ENCODE assay signal across 10 cellular contexts in the genomic region with DNA sequence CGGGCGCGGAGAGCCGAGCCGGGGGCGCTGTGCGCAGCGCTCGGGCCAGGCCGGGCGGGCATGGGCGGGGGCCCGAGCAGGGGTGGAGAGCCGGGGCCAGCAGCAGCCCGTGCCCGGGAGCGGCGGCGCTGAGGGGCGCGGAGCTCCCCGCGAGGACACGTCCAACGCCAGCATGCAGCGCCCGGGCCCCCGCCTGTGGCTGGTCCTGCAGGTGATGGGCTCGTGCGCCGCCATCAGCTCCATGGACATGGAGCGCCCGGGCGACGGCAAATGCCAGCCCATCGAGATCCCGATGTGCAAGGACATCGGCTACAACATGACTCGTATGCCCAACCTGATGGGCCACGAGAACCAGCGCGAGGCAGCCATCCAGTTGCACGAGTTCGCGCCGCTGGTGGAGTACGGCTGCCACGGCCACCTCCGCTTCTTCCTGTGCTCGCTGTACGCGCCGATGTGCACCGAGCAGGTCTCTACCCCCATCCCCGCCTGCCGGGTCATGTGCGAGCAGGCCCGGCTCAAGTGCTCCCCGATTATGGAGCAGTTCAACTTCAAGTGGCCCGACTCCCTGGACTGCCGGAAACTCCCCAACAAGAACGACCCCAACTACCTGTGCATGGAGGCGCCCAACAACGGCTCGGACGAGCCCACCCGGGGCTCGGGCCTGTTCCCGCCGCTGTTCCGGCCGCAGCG. TPM values are rescaled to one million over a fixed set of nuclear protein-coding genes. Genes with fewer than 3 reads are reported as not detected.
DNase-seq lines count a peak whose midpoint lies in the region; ATAC-seq and TF ChIP-seq lines count a peak whose summit lies in the region.
"Had no signal": no experiment of that assay in that cellular context is flagged by ENCODE, and none has a peak within 500 bp of the region (broad histone marks: within the 10 kb centered on the region; RNA-seq: fewer than 3 reads in every experiment).

No MANE protein-coding gene starts in this region.

- no peak overlapping the region for H3K4ac ChIP-seq in trophoblast cell (ENCODE audit: low read depth, low read length)

- H3K79me2 ChIP-seq in trophoblast cell (ENCODE audit: control insufficient read depth, insufficient read depth, low read length, poor library complexity) (no peaks in the 10 kb centered on the region), PC-3 (ENCODE audit: low read length) (no peaks in the 10 kb centered on the region)

- H3K4me3 ChIP-seq in BLaER1 treated with 17β-estradiol and CSF1 and Interleukin-3, amounts not matched to agents 10 nM and 100 nM, result peak overlapping the region; percentile 51 to 72 (median 62)
- peak overlapping the region; percentile 54 for H3K4me3 ChIP-seq in HUES48 (ENCODE audit: low read depth, low read length)
- H3K4me3 ChIP-seq in left ventricle myocardium inferior, result peak overlapping the region; percentile 62
- no peak overlapping the region for H3K4me3 ChIP-seq in trophoblast cell (ENCODE audit: low read depth, low read length)
- H3K4me3 ChIP-seq in PC-3 (ENCODE audit: low read length), result no peak overlapping the region

- H3K9me2 ChIP-seq in PC-3 (replicated peaks; ENCODE audit: low read length), result no peaks in the 10 kb centered on the region

- no peaks in the 10 kb centered on the region for H3K79me1 ChIP-seq in trophoblast cell (ENCODE audit: low read length)

- DNase-seq in left ventricle myocardium inferior (no peak), trophoblast cell (no peak), islet precursor cell (no peak), PC-3 (no peak), RWPE1 (ENCODE audit: low spot score) (no peak), SK-N-DZ (ENCODE audit: low spot score) (no peak)
- DNase-seq: naive thymus-derived CD8-positive, alpha-beta T cell had no signal

- H3K14ac ChIP-seq in trophoblast cell (ENCODE audit: low read length), result no peak overlapping the region

- H2BK12ac ChIP-seq in trophoblast cell (ENCODE audit: low read length), result no peak overlapping the region

- no CpG with 5 or more reads among the region's 73 CpGs for WGBS in trophoblast cell (ENCODE audit: extremely low coverage, insufficient coverage, insufficient read length)

- H2BK5ac ChIP-seq in trophoblast cell (ENCODE audit: low read depth, low read length, poor library complexity), result no peak overlapping the region

- no peak overlapping the region for H2AK5ac ChIP-seq in trophoblast cell (ENCODE audit: low read length)

- H4K91ac ChIP-seq in trophoblast cell (ENCODE audit: low read depth, low read length), result no peak overlapping the region

- TF ChIP-seq CTCF in left ventricle myocardium inferior (IDR thresholded peaks at IDR 0.05; ENCODE audit: borderline replicate concordance), result no peak
- TF ChIP-seq CTCF in PC-3 (conservative IDR thresholded peaks at IDR 0.05; ENCODE audit: low read depth, low read length), result no peak
- no peak for TF ChIP-seq CTCF in RWPE1 (conservative IDR thresholded peaks at IDR 0.05; ENCODE audit: low read depth)

- BruUV-seq in PC-3 (replicated peaks; lab: Mats Ljungman, UMichigan), result no TSS peak

- no peaks in the 10 kb centered on the region for H3F3A ChIP-seq in PC-3 (ENCODE audit: low read length, unreplicated experiment)

- peaks cover 100% of the 10 kb centered on the region in 11 experiments for H3K27me3 ChIP-seq in BLaER1 treated with 17β-estradiol and CSF1 and Interleukin-3, amounts not matched to agents 10 nM and 100 nM
- H3K27me3 ChIP-seq in HUES48 (ENCODE audit: control insufficient read depth, insufficient read depth, low read length) (peaks cover 93% of the 10 kb centered on the region), left ventricle myocardium inferior (ENCODE audit: low read depth) (peaks cover 100% of the 10 kb centered on the region), trophoblast cell (ENCODE audit: insufficient read depth, low read length) (peaks cover 76% of the 10 kb centered on the region), PC-3 (ENCODE audit: low read length) (peaks cover 27% of the 10 kb centered on the region; the same call in 1 of the 2 replicates)

- H3K36me3 ChIP-seq in BLaER1 treated with 17β-estradiol and CSF1 and Interleukin-3, amounts not matched to agents 10 nM and 100 nM, result no peaks in the 10 kb centered on the region
- H3K36me3 ChIP-seq in HUES48 (ENCODE audit: control insufficient read depth, insufficient read depth, low read length) (no peaks in the 10 kb centered on the region), left ventricle myocardium inferior (no peaks in the 10 kb centered on the region), trophoblast cell (ENCODE audit: control insufficient read depth in 1 of 2, insufficient read depth in 2 of 2, low read length in 2 of 2) (no peaks in the 10 kb centered on the region), PC-3 (ENCODE audit: low read depth, low read length) (no peaks in the 10 kb centered on the region)

- no peak overlapping the region for H2BK120ac ChIP-seq in trophoblast cell (ENCODE audit: insufficient read depth, low read length, poor library complexity)

- no peak overlapping the region for H3K23ac ChIP-seq in trophoblast cell (ENCODE audit: low read length)

- peak overlapping the region in 1 of 11 experiments; percentile 45; a peak in 1 of 22 replicates for H3K9ac ChIP-seq in BLaER1 treated with 17β-estradiol and CSF1 and Interleukin-3, amounts not matched to agents 10 nM and 100 nM
- H3K9ac ChIP-seq in HUES48 (ENCODE audit: low read depth, low read length) (no peak overlapping the region), trophoblast cell (ENCODE audit: low read length) (no peak overlapping the region), PC-3 (ENCODE audit: low read length) (no peak overlapping the region)

- H4K20me1 ChIP-seq in BLaER1 treated with 17β-estradiol and CSF1 and Interleukin-3, amounts not matched to agents 10 nM and 100 nM, result peaks cover 0 to 91% (median 68%) of the 10 kb centered on the region in 11 experiments; a peak in 19 of 22 replicates
- H4K20me1 ChIP-seq in PC-3 (ENCODE audit: low read length), result no peaks in the 10 kb centered on the region

- H3K9me3 ChIP-seq in BLaER1 treated with 17β-estradiol and CSF1 and Interleukin-3, amounts not matched to agents 10 nM and 100 nM (replicated peaks in 1 of 11), result peaks cover 0 to 8% (median 0%) of the 10 kb centered on the region in 11 experiments; a peak in 4 of 22 replicates
- H3K9me3 ChIP-seq in HUES48 (ENCODE audit: control insufficient read depth, insufficient read depth, low read length), result no peaks in the 10 kb centered on the region
- H3K9me3 ChIP-seq in left ventricle myocardium inferior (replicated peaks), result no peaks in the 10 kb centered on the region
- H3K9me3 ChIP-seq in trophoblast cell (ENCODE audit: insufficient read depth, low read depth, low read length), result peaks cover 12% of the 10 kb centered on the region
- no peaks in the 10 kb centered on the region for H3K9me3 ChIP-seq in PC-3 (ENCODE audit: low read length)

- H4K12ac ChIP-seq in trophoblast cell (ENCODE audit: low read depth, low read length), result no peak overlapping the region

- intact Hi-C loops in left ventricle myocardium inferior (cut with micrococcal nuclease) (no loop called here), PC-3 (cut with micrococcal nuclease) (no loop called here)

- peak overlapping the region; percentile 91 to 99 (median 95) for H3K4me2 ChIP-seq in BLaER1 treated with 17β-estradiol and CSF1 and Interleukin-3, amounts not matched to agents 10 nM and 100 nM
- H3K4me2 ChIP-seq in trophoblast cell (ENCODE audit: low read length), result peak overlapping the region; percentile 95
- H3K4me2 ChIP-seq in PC-3 (ENCODE audit: low read length), result no peak overlapping the region

- CTCF ChIA-PET in PC-3 (lab: Charles Lee) (no interaction called here), RWPE1 (lab: Yijun Ruan, JAX) (interaction anchor here (0.7 to 1.4 kb wide), 4 partner anchors 94 to 121 kb away, joined by 4 to 6 read pairs (median 4); no protein-coding TSS in a partner anchor)

- H2AFZ ChIP-seq in trophoblast cell (ENCODE audit: insufficient read depth, low read length, poor library complexity) (no peak overlapping the region), PC-3 (ENCODE audit: low read length) (no peak overlapping the region)

- H3K4me1 ChIP-seq in BLaER1 treated with 17β-estradiol and CSF1 and Interleukin-3, amounts not matched to agents 10 nM and 100 nM, result peaks cover 14 to 22% (median 16%) of the 10 kb centered on the region in 10 experiments; a peak in 19 of 20 replicates
- H3K4me1 ChIP-seq in HUES48 (ENCODE audit: control insufficient read depth, insufficient read depth, low read length) (peaks cover 58% of the 10 kb centered on the region), left ventricle myocardium inferior (peaks cover 22% of the 10 kb centered on the region), trophoblast cell (ENCODE audit: control insufficient read depth in 1 of 2, insufficient read depth in 2 of 2, low read length in 2 of 2) (peaks cover 7 to 10% of the 10 kb centered on the region in 2 experiments), PC-3 (ENCODE audit: insufficient read depth, low read length) (no peaks in the 10 kb centered on the region)

- no peak for ATAC-seq in PC-3
- ATAC-seq: naive thymus-derived CD8-positive, alpha-beta T cell had no signal

- H4K8ac ChIP-seq in trophoblast cell (ENCODE audit: low read depth, low read length), result no peak overlapping the region

- H3K27ac ChIP-seq in BLaER1 treated with 17β-estradiol and CSF1 and Interleukin-3, amounts not matched to agents 10 nM and 100 nM, result no peak overlapping the region
- H3K27ac ChIP-seq in HUES48 (ENCODE audit: low read depth, low read length) (no peak overlapping the region), left ventricle myocardium inferior (replicated peaks) (no peak overlapping the region), trophoblast cell (ENCODE audit: low read depth, low read length) (no peak overlapping the region), PC-3 (ENCODE audit: low read length) (no peak overlapping the region), RWPE1 (no peak overlapping the region)

- no peak overlapping the region for H3K18ac ChIP-seq in trophoblast cell (ENCODE audit: low read length)

- POLR2A ChIA-PET in PC-3 (lab: Charles Lee; ENCODE audit: unreplicated experiment) (no interaction called here), RWPE1 (lab: Yijun Ruan, JAX; ENCODE audit: low non-redundant PET) (interaction anchor here (0.6 kb wide), 1 partner anchor 41 kb away, joined by 3 read pairs; no protein-coding TSS in a partner anchor)

RNA-seq across cellular contexts. Expression of gene FZD10, which starts 0.7 kb away (rescaled TPM):
- 0.05 TPM for total RNA-seq in left ventricle myocardium inferior
- 3.0 and 3.2 TPM in 2 replicates for polyA plus RNA-seq in trophoblast cell (2013)
- total RNA-seq in PC-3 (2014; rRNA removed), result not detected in 2 replicates
- polyA plus RNA-seq in SK-N-DZ (2014; cell fraction: cytosol; rRNA removed), result 0.24 TPM in 1 of 2 replicates, not detected in the other
- polyA plus RNA-seq in SK-N-DZ (2014; cell fraction: nucleus; rRNA removed), result not detected in 2 replicates
- total RNA-seq: activated naive CD4-positive, alpha-beta T cell treated with anti-CD3 and anti-CD28 coated beads, Interleukin-2, amount 50 U/mL, for 72 hours; naive thymus-derived CD8-positive, alpha-beta T cell had no signal
- polyA plus RNA-seq: naive thymus-derived CD8-positive, alpha-beta T cell had no signal

Comparison
In these comparisons a context has a peak if more than half of its experiments do, and no peak if none do; other contexts are left out.
1. H3K4me3 ChIP-seq: peak in BLaER1 treated with 17β-estradiol and CSF1 and Interleukin-3, amounts not matched to agents 10 nM and 100 nM (10 of 10), HUES48 (single experiment) and left ventricle myocardium inferior (single experiment); none in trophoblast cell (single experiment) and PC-3 (single experiment).